Comparison of ENCODE assay signal across 36 cellular contexts in the genomic region with DNA sequence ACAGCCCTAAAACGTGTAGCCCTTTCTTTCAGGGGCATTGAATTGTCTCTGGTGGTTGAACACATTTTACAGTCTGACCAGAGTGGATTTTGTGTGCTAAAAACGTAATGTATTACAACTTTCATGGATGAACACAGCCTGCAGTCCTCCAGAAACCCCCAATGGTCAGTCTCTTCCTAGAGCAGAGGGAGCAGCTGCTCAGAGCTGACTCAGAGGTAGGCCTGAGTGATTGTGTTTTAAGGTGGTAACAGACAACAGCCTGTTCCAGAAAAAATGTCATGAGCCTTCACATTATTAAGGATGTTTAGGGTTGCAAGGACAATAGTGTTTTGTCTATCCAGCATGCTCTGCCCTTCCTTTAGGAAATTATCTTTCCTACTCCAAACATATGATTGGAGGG.
"Had no signal": no experiment of that assay in that cellular context is flagged by ENCODE, and none has a peak within 500 bp of the region (broad histone marks: within the 10 kb centered on the region; RNA-seq: fewer than 3 reads in every experiment).

No MANE protein-coding gene starts in this region.

- H3K4me3 ChIP-seq: K562, MG63, Peyer's patch had no signal

- H3K36me3 ChIP-seq: MG63, Peyer's patch, WERI-Rb-1 had no signal

- H3K27ac ChIP-seq: Peyer's patch, WERI-Rb-1 had no signal

- H3K27me3 ChIP-seq: MG63, Peyer's patch had no signal

- DNase-seq: activated CD4-positive, alpha-beta memory T cell treated with anti-CD3 and anti-CD28 coated beads, Interleukin-2, amount 10 ng/mL, durations not matched to agents 7 days and 5 days; activated CD4-positive, alpha-beta T cell treated with anti-CD3 and anti-CD28 coated beads for 1 hour; activated CD4-positive, alpha-beta T cell treated with anti-CD3 and anti-CD28 coated beads for 48 hours; activated CD4-positive, CD25-positive, alpha-beta regulatory T cell; activated CD8-positive, alpha-beta memory T cell treated with anti-CD3 and anti-CD28 coated beads for 24 hours; activated CD8-positive, alpha-beta memory T cell treated with anti-CD3 and anti-CD28 coated beads, Interleukin-2, amount 10 ng/mL, durations not matched to agents 7 days and 5 days; activated CD8-positive, alpha-beta memory T cell treated with anti-CD3 and anti-CD28 coated beads, Interleukin-2, amount 50 U/mL, for 48 hours; activated effector memory CD4-positive, alpha-beta T cell treated with Interleukin-2 at 50 U/mL for 16 hours; activated naive CD4-positive, alpha-beta T cell treated with anti-CD3 and anti-CD28 coated beads, Interleukin-2, amount 10 ng/mL, durations not matched to agents 7 days and 5 days; activated naive CD8-positive, alpha-beta T cell treated with anti-CD3 and anti-CD28 coated beads, Interleukin-2, amount 50 U/mL, for 24 hours; activated T-cell treated with anti-CD3 and anti-CD28 coated beads, Interleukin-2, amount 50 U/mL, for 48 hours; anterior cingulate cortex; caudate nucleus; MG63; MV-4-11; NCI-H1092; NCI-H1417; NCI-H146; NCI-H187; NCI-H2029 treated with DMSO at 0.1 percent for 48 hours; NCI-H2107; NCI-H2171; NCI-H510A; NCI-H526; NCI-H748 treated with DMSO at 0.1 percent for 48 hours; NK-92 treated with Interleukin-12 subunit alpha and Interleukin-12 subunit beta, amount 100 ng/mL, for 24 hours; PC-3; Peyer's patch; RPMI8226; SHP77 treated with DMSO at 0.1 percent for 48 hours; SW 1271; T-helper 1 cell; T-helper 2 cell; T-helper 9 cell; WERI-Rb-1 had no signal

- ATAC-seq: activated CD8-positive, alpha-beta memory T cell treated with anti-CD3 and anti-CD28 coated beads, Interleukin-2, amount 10 ng/mL, durations not matched to agents 7 days and 5 days; activated naive CD8-positive, alpha-beta T cell treated with anti-CD3 and anti-CD28 coated beads, Interleukin-2, amount 50 U/mL, for 24 hours; K562; PC-3 had no signal

- H3K9me3 ChIP-seq: MG63, Peyer's patch had no signal
